Comparison of ENCODE assay signal across 2 cellular contexts in genomic region chr19:5137114-5137513, GRCh38.
TF ChIP-seq lines count a peak whose summit lies in the region.

No MANE protein-coding gene starts in this region.

TF ChIP-seq in HepG2, 621 proteins besides CTCF, POLR2A, EP300 and RAD21:
- peak; percentile 38 for TF ChIP-seq AGO2 (optimal IDR thresholded peaks at IDR 0.05; ENCODE audit: low read depth, low read length)
- TF ChIP-seq ZNF513 (CRISPR knock-in tag; conservative IDR thresholded peaks at IDR 0.05) = no peak
- TF ChIP-seq CCDC6 (CRISPR knock-in tag; IDR thresholded peaks at IDR 0.05) = no peak
- TF ChIP-seq ZNF580 (CRISPR knock-in tag; IDR thresholded peaks at IDR 0.05; ENCODE audit: borderline replicate concordance, low read depth) = no peak
- TF ChIP-seq MEF2D (CRISPR knock-in tag; IDR thresholded peaks at IDR 0.05) = no peak
- no peak for TF ChIP-seq ZNF282 (IDR thresholded peaks at IDR 0.05; ENCODE audit: partially characterized antibody)
- no peak for TF ChIP-seq ZBTB21 (CRISPR knock-in tag; IDR thresholded peaks at IDR 0.05)

TF ChIP-seq in K562, 482 proteins besides CTCF, POLR2A, EP300 and RAD21:
- TF ChIP-seq NRF1 (conservative IDR thresholded peaks at IDR 0.05 in 1 of 2, IDR thresholded peaks at IDR 0.05 in 1 of 2) (no peak), POLR2G (IDR thresholded peaks at IDR 0.05; ENCODE audit: low read depth, low read length) (0 out of 2 replicates have a peak, but pooled peaks have one; percentile 29), POLR2H (tag; IDR thresholded peaks at IDR 0.05; ENCODE audit: low read depth) (no peak)
